ENCODE assay signal across 19 cellular contexts in genomic region chr14:24876996-24877395, GRCh38.
A peak's percentile ranks its signal among the peaks of the same experiment; 100 is the strongest.
DNase-seq lines count a peak whose midpoint lies in the region; ATAC-seq lines count a peak whose summit lies in the region.
"Had no signal": no experiment of that assay in that cellular context is flagged by ENCODE, and none has a peak within 500 bp of the region (broad histone marks: within the 10 kb centered on the region; RNA-seq: fewer than 3 reads in every experiment).

No MANE protein-coding gene starts in this region.

- no peaks in the 10 kb centered on the region for H3K4me1 Mint-ChIP-seq in activated CD4-positive, alpha-beta T cell treated with anti-CD3 and anti-CD28 coated beads for 36 hours

- H3K27ac Mint-ChIP-seq in activated CD4-positive, alpha-beta T cell treated with anti-CD3 and anti-CD28 coated beads for 36 hours, result no peak overlapping the region
- H3K27ac Mint-ChIP-seq: HFFc6 had no signal

- CTCF ChIA-PET in activated CD4-positive, alpha-beta T cell treated with anti-CD3 and anti-CD28 coated beads for 36 hours (lab: Charles Lee), result no interaction called here

- no peaks in the 10 kb centered on the region for H3K36me3 Mint-ChIP-seq in activated CD4-positive, alpha-beta T cell treated with anti-CD3 and anti-CD28 coated beads for 36 hours (ENCODE audit: low read depth)

- POLR2A ChIA-PET in activated CD4-positive, alpha-beta T cell treated with anti-CD3 and anti-CD28 coated beads for 36 hours (lab: Charles Lee), result no interaction called here

- peaks cover 9% of the 10 kb centered on the region for H3K27me3 Mint-ChIP-seq in activated CD4-positive, alpha-beta T cell treated with anti-CD3 and anti-CD28 coated beads for 36 hours

- ATAC-seq in activated CD4-positive, alpha-beta T cell treated with anti-CD3 and anti-CD28 coated beads for 36 hours, result no peak

- no peaks in the 10 kb centered on the region for H3K9me3 Mint-ChIP-seq in activated CD4-positive, alpha-beta T cell treated with anti-CD3 and anti-CD28 coated beads for 36 hours (ENCODE audit: low read depth)
- H3K9me3 Mint-ChIP-seq: HFFc6 had no signal

- intact Hi-C loops in activated CD4-positive, alpha-beta T cell treated with anti-CD3 and anti-CD28 coated beads for 36 hours (cut with DNase I, micrococcal nuclease), result no loop called here

- no peak overlapping the region for H3K4me3 Mint-ChIP-seq in activated CD4-positive, alpha-beta T cell treated with anti-CD3 and anti-CD28 coated beads for 36 hours
- H3K4me3 Mint-ChIP-seq: HFFc6 had no signal

- DNase-seq in DMS 273 treated with DMSO at 0.1 percent for 48 hours (lab: John Stamatoyannopoulos, UW) (peak; percentile 0), DMS 273 (lab: John Stamatoyannopoulos, UW; ENCODE audit: unreplicated experiment) (no peak), epidermal melanocyte (ENCODE audit: insufficient read length, low spot score) (peak; percentile 63), midbrain (lab: John Stamatoyannopoulos, UW) (peak; percentile 74), superior temporal gyrus (ENCODE audit: extremely low spot score) (peak; percentile 90), NCI-H82 (lab: John Stamatoyannopoulos, UW) (no peak), NCI-H82 treated with DMSO at 0.1 percent for 48 hours (lab: John Stamatoyannopoulos, UW; ENCODE audit: unreplicated experiment) (no peak)
- DNase-seq in activated CD4-positive, alpha-beta T cell treated with anti-CD3 and anti-CD28 coated beads for 36 hours, result no peak
- DNase-seq: Caco-2; DMS53; EL; H7; HFFc6; NCI-H2171; NCI-H446; NCI-H526 treated with DMSO at 0.1 percent for 48 hours; NK-92 treated with Interleukin-12 subunit alpha and Interleukin-12 subunit beta, amount 100 ng/mL, for 24 hours; SHP77; SK-N-SH had no signal

Comparison
In these comparisons a context has a peak if more than half of its experiments do, and no peak if none do; other contexts are left out.
1. DNase-seq: peak in DMS 273 treated with DMSO at 0.1 percent for 48 hours (single experiment), epidermal melanocyte (single experiment), midbrain (single experiment) and superior temporal gyrus (single experiment); none in DMS 273 (single experiment), NCI-H82 (single experiment), activated CD4-positive, alpha-beta T cell treated with anti-CD3 and anti-CD28 coated beads for 36 hours (single experiment) and NCI-H82 treated with DMSO at 0.1 percent for 48 hours (single experiment).